In the genomic region with DNA sequence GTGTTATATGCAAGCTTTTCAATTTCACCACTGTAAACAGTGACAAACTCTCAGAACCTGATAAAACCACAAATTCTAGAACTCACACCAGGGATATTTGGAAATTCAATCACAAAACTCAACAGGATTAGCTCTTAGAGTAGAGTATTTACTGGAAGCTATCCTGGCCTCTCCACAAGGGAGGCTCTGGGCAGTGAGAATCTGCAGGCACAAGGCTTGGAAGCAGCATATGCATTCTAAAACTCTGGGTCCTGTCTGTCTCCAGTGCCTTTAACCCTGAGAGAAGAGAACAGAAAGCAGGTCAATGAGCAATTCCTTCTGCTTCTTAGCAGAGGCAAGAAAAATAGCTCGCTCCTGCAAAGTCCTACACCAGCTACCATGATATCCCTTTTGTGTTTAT, we compare ENCODE assay signal across 19 cellular contexts. TPM values are rescaled to one million over a fixed set of nuclear protein-coding genes. Genes with fewer than 3 reads are reported as not detected.
A peak's percentile ranks its signal among the peaks of the same experiment; 100 is the strongest.
DNase-seq lines count a peak whose midpoint lies in the region; ATAC-seq and TF ChIP-seq lines count a peak whose summit lies in the region.
"Had no signal": no experiment of that assay in that cellular context is flagged by ENCODE, and none has a peak within 500 bp of the region (broad histone marks: within the 10 kb centered on the region; RNA-seq: fewer than 3 reads in every experiment).

No MANE protein-coding gene starts in this region.

- H3K23ac ChIP-seq in mesenchymal stem cell (ENCODE audit: low read length in 2 of 2) = no peak overlapping the region

- no peak overlapping the region for H2BK12ac ChIP-seq in mesenchymal stem cell (ENCODE audit: low read length in 2 of 2)

- 91% methylated on average over 1 of the region's 1 CpG; no CpG with 5 or more reads in 1 of the 2 experiments for WGBS in endodermal cell (ENCODE audit: insufficient coverage in 1 of 2, insufficient read length in 1 of 2), 2 experiments
- no CpG with 5 or more reads among the region's 1 CpG for WGBS in mesenchymal stem cell
- 84% methylated on average over 1 of the region's 1 CpG for WGBS in sigmoid colon, 2 donors

- H2AFZ ChIP-seq in mesenchymal stem cell (ENCODE audit: low read depth, low read length) = no peak overlapping the region

- H2BK120ac ChIP-seq in mesenchymal stem cell (ENCODE audit: low read depth, low read length) = no peak overlapping the region

- TF ChIP-seq CTCF in endodermal cell (conservative IDR thresholded peaks at IDR 0.05) (no peak), sigmoid colon (IDR thresholded peaks at IDR 0.05) (no peak)

- ATAC-seq in HG03432 (IDR thresholded peaks at IDR 0.05; ENCODE audit: unreplicated experiment) (no peak), GM18517 (IDR thresholded peaks at IDR 0.05; ENCODE audit: unreplicated experiment) (no peak)
- ATAC-seq: naive thymus-derived CD4-positive, alpha-beta T cell; right lobe of liver had no signal

- H3K14ac ChIP-seq in mesenchymal stem cell (ENCODE audit: low read length in 2 of 2) = no peak overlapping the region

- H3K4me1 ChIP-seq in endodermal cell (ENCODE audit: control insufficient read depth, insufficient read depth, low read length) (peaks cover 3% of the 10 kb centered on the region), mesenchymal stem cell (ENCODE audit: control insufficient read depth, insufficient read depth, low read depth, low read length) (peaks cover 3% of the 10 kb centered on the region), sigmoid colon (peaks cover 0 to 40% (median 36%) of the 10 kb centered on the region in 4 donors)

- H3K36me3 ChIP-seq in H7 (replicated peaks; ENCODE audit: control insufficient read depth, insufficient read depth, low read length) = no peaks in the 10 kb centered on the region
- H3K36me3 ChIP-seq in endodermal cell (ENCODE audit: control insufficient read depth, insufficient read depth, low read length) = no peaks in the 10 kb centered on the region
- H3K36me3 ChIP-seq in mesenchymal stem cell (ENCODE audit: control insufficient read depth in 1 of 2, insufficient read depth in 2 of 2, low read depth in 1 of 2, low read length in 2 of 2) = peaks cover 0 to 3% of the 10 kb centered on the region in 2 experiments
- H3K36me3 ChIP-seq in sigmoid colon = no peaks in the 10 kb centered on the region
- H3K36me3 ChIP-seq: right lobe of liver had no signal

- TF ChIP-seq EP300 in sigmoid colon (IDR thresholded peaks at IDR 0.05) = no peak

- TF ChIP-seq POLR2A in sigmoid colon (IDR thresholded peaks at IDR 0.05) = no peak

- H3K27me3 ChIP-seq in H7 (ENCODE audit: control insufficient read depth, insufficient read depth, low read length) (no peaks in the 10 kb centered on the region), endodermal cell (ENCODE audit: control insufficient read depth, insufficient read depth, low read length, poor library complexity, severe bottlenecking) (no peaks in the 10 kb centered on the region), mesenchymal stem cell (ENCODE audit: control insufficient read depth in 1 of 2, insufficient read depth in 1 of 2, low read length in 2 of 2) (no peaks in the 10 kb centered on the region), sigmoid colon (no peaks in the 10 kb centered on the region)
- H3K27me3 ChIP-seq: right lobe of liver had no signal

- peaks cover 13% of the 10 kb centered on the region for H3K9me3 ChIP-seq in endodermal cell (ENCODE audit: control insufficient read depth, low read length)
- peaks cover 7% of the 10 kb centered on the region for H3K9me3 ChIP-seq in mesenchymal stem cell (ENCODE audit: control insufficient read depth, low read length)
- no peaks in the 10 kb centered on the region for H3K9me3 ChIP-seq in sigmoid colon
- H3K9me3 ChIP-seq: right lobe of liver had no signal

- peak overlapping the region; percentile 20 for H3K27ac Mint-ChIP-seq in endodermal cell
- H3K27ac Mint-ChIP-seq: activated naive CD4-positive, alpha-beta T cell treated with anti-CD3 and anti-CD28 coated beads, Interleukin-2, amount 10 ng/mL, durations not matched to agents 7 days and 5 days; naive thymus-derived CD4-positive, alpha-beta T cell had no signal

- H3K27me3 Mint-ChIP-seq in endodermal cell (ENCODE audit: insufficient read depth) = no peaks in the 10 kb centered on the region
- H3K27me3 Mint-ChIP-seq: activated naive CD4-positive, alpha-beta T cell treated with anti-CD3 and anti-CD28 coated beads, Interleukin-2, amount 10 ng/mL, durations not matched to agents 7 days and 5 days had no signal

- H3K27ac ChIP-seq in endodermal cell (ENCODE audit: low read depth, low read length) (no peak overlapping the region), mesenchymal stem cell (ENCODE audit: low read length, poor library complexity, severe bottlenecking) (no peak overlapping the region), sigmoid colon (peak overlapping the region; percentile 4 to 74 (median 66))

- no peaks in the 10 kb centered on the region for H3K79me1 ChIP-seq in mesenchymal stem cell (replicated peaks; ENCODE audit: low read length, poor library complexity, severe bottlenecking)

- no peak overlapping the region for H3K4me3 Mint-ChIP-seq in endodermal cell
- H3K4me3 Mint-ChIP-seq: activated naive CD4-positive, alpha-beta T cell treated with anti-CD3 and anti-CD28 coated beads, Interleukin-2, amount 10 ng/mL, durations not matched to agents 7 days and 5 days; naive thymus-derived CD4-positive, alpha-beta T cell had no signal

- DNase-seq in H7 (peak; percentile 7), endodermal cell (peak; percentile 48), mesenchymal stem cell (peak; percentile 33), sigmoid colon (no peak), DMS53 treated with DMSO at 0.1 percent for 48 hours (lab: John Stamatoyannopoulos, UW; ENCODE audit: unreplicated experiment) (no peak)
- no peak for DNase-seq in activated CD4-positive, alpha-beta T cell treated with anti-CD3 and anti-CD28 coated beads for 4 hours
- DNase-seq: activated naive CD4-positive, alpha-beta T cell treated with anti-CD3 and anti-CD28 coated beads, Interleukin-2, amount 10 ng/mL, durations not matched to agents 7 days and 5 days; activated T-cell treated with anti-CD3 and anti-CD28 coated beads, Interleukin-2, amount 50 U/mL, for 48 hours; dermis blood vessel endothelial cell; IMR-90; naive thymus-derived CD4-positive, alpha-beta T cell; NCI-H1417 treated with DMSO at 0.1 percent for 48 hours; NCI-H526; right lobe of liver; SHP77 treated with DMSO at 0.1 percent for 48 hours; T-helper 1 cell had no signal

- no peak overlapping the region for H4K91ac ChIP-seq in mesenchymal stem cell (ENCODE audit: low read length)

- no peak overlapping the region for H3K18ac ChIP-seq in mesenchymal stem cell (ENCODE audit: low read depth in 1 of 2, low read length in 2 of 2)

- H2AK5ac ChIP-seq in mesenchymal stem cell (ENCODE audit: low read length, severe bottlenecking) = no peak overlapping the region

- H3K4ac ChIP-seq in mesenchymal stem cell (ENCODE audit: low read depth in 1 of 2, low read length in 2 of 2) = no peak overlapping the region

- peaks cover 44% of the 10 kb centered on the region for H3K36me3 Mint-ChIP-seq in endodermal cell (ENCODE audit: low read depth)
- H3K36me3 Mint-ChIP-seq: activated naive CD4-positive, alpha-beta T cell treated with anti-CD3 and anti-CD28 coated beads, Interleukin-2, amount 10 ng/mL, durations not matched to agents 7 days and 5 days; naive thymus-derived CD4-positive, alpha-beta T cell had no signal

- H3K9me3 Mint-ChIP-seq in endodermal cell = peaks cover 38% of the 10 kb centered on the region
- H3K9me3 Mint-ChIP-seq: activated naive CD4-positive, alpha-beta T cell treated with anti-CD3 and anti-CD28 coated beads, Interleukin-2, amount 10 ng/mL, durations not matched to agents 7 days and 5 days; naive thymus-derived CD4-positive, alpha-beta T cell had no signal

- no peak overlapping the region for H2BK5ac ChIP-seq in mesenchymal stem cell (ENCODE audit: low read depth, low read length, poor library complexity, severe bottlenecking)

- H3K9ac ChIP-seq in endodermal cell (ENCODE audit: extremely low read depth, low read length, poor library complexity, severe bottlenecking) (no peak overlapping the region), mesenchymal stem cell (ENCODE audit: low read length) (no peak overlapping the region)

- no peak overlapping the region for H3K4me2 ChIP-seq in mesenchymal stem cell (ENCODE audit: low read length, poor library complexity, severe bottlenecking)

- intact Hi-C loops in sigmoid colon (cut with DNase I) = no loop called here

- H3K4me3 ChIP-seq in H7 (ENCODE audit: insufficient read depth, low read depth, low read length) (no peak overlapping the region), endodermal cell (ENCODE audit: low read length) (no peak overlapping the region), mesenchymal stem cell (ENCODE audit: insufficient read depth in 1 of 2, low read depth in 1 of 2, low read length in 2 of 2) (no peak overlapping the region), sigmoid colon (no peak overlapping the region)
- H3K4me3 ChIP-seq: lung, right lobe of liver had no signal

- no peak overlapping the region for H2BK15ac ChIP-seq in mesenchymal stem cell (ENCODE audit: low read depth, poor library complexity, severe bottlenecking)

- H4K8ac ChIP-seq in mesenchymal stem cell (ENCODE audit: low read length) = no peak overlapping the region

- peaks cover 26% of the 10 kb centered on the region for H3K4me1 Mint-ChIP-seq in endodermal cell
- H3K4me1 Mint-ChIP-seq: activated naive CD4-positive, alpha-beta T cell treated with anti-CD3 and anti-CD28 coated beads, Interleukin-2, amount 10 ng/mL, durations not matched to agents 7 days and 5 days; naive thymus-derived CD4-positive, alpha-beta T cell had no signal

RNA-seq across cellular contexts. Expression of a gene that starts 23.4 kb away (rescaled TPM):
- 3.3 and 4.8 TPM in 2 replicates for total RNA-seq in H7 (2014; rRNA removed; shearing (Covaris generic))
- total RNA-seq in endodermal cell (10 to 100 TPM in 1 of 2 donors, 1 to 10 TPM in 1; 9.3 to 12.3 TPM), sigmoid colon (10 to 100 TPM; 53.5 to 67.4 (median 56.1) TPM)
- polyA plus RNA-seq in endodermal cell (2013, experiment 1 of 2) = 2.6 TPM
- polyA plus RNA-seq in endodermal cell (2013, experiment 2 of 2) = 2.6 TPM
- 10.3 TPM for polyA plus RNA-seq in mesenchymal stem cell (2013, experiment 1 of 2)
- 10.0 TPM for polyA plus RNA-seq in mesenchymal stem cell (2013, experiment 2 of 2)
- 10 to 100 TPM; 17.5 to 32.4 (median 29.8) TPM for polyA plus RNA-seq in sigmoid colon
- polyA plus RNA-seq: naive thymus-derived CD4-positive, alpha-beta T cell had no signal

Comparison
In these comparisons a context has a peak if more than half of its experiments do, and no peak if none do; other contexts are left out.
1. DNase-seq: peak in H7 (single experiment), endodermal cell (single experiment) and mesenchymal stem cell (single experiment); none in sigmoid colon (single experiment), DMS53 treated with DMSO at 0.1 percent for 48 hours (single experiment) and activated CD4-positive, alpha-beta T cell treated with anti-CD3 and anti-CD28 coated beads for 4 hours (0 of 2).
2. H3K27ac ChIP-seq: peak in sigmoid colon (4 of 4); none in endodermal cell (single experiment) and mesenchymal stem cell (single experiment).